In genomic region chr2:19359456-19359855, GRCh38 we compare ENCODE assay signal across 24 cellular contexts. TPM values are rescaled to one million over a fixed set of nuclear protein-coding genes. Genes with fewer than 3 reads are reported as not detected.
DNase-seq lines count a peak whose midpoint lies in the region; ATAC-seq, FAIRE-seq and TF ChIP-seq lines count a peak whose summit lies in the region.
"Had no signal": no experiment of that assay in that cellular context is flagged by ENCODE, and none has a peak within 500 bp of the region (broad histone marks: within the 10 kb centered on the region; RNA-seq: fewer than 3 reads in every experiment).

No MANE protein-coding gene starts in this region.

- CTCF ChIA-PET in activated CD4-positive, alpha-beta T cell treated with anti-CD3 and anti-CD28 coated beads for 36 hours (lab: Charles Lee): interaction anchor here (1.0 to 4.1 kb wide), 4 partner anchors 11 to 801 kb away, joined by 3 to 34 read pairs (median 4); no protein-coding TSS in a partner anchor
- CTCF ChIA-PET in Calu3 (lab: Charles Lee): no interaction called here

- H3K9me2 ChIP-seq in MM.1S (replicated peaks; ENCODE audit: insufficient read depth, low read length): no peaks in the 10 kb centered on the region
- no peaks in the 10 kb centered on the region for H3K9me2 ChIP-seq in hepatocyte (replicated peaks; ENCODE audit: insufficient read depth)

- H3K79me2 ChIP-seq in MM.1S (ENCODE audit: low read length): no peaks in the 10 kb centered on the region
- peaks cover 38% of the 10 kb centered on the region for H3K79me2 ChIP-seq in hepatocyte

- H3K9me3 ChIP-seq in MM.1S (replicated peaks; ENCODE audit: insufficient read depth, low read length) (no peaks in the 10 kb centered on the region), hepatocyte (ENCODE audit: low read depth) (no peaks in the 10 kb centered on the region), stomach smooth muscle (ENCODE audit: control insufficient read depth in 2 of 2, low read length in 2 of 2) (no peaks in the 10 kb centered on the region), kidney (ENCODE audit: control insufficient read depth in 1 of 2, low read length in 2 of 2) (no peaks in the 10 kb centered on the region)
- H3K9me3 ChIP-seq: left lung, prostate gland had no signal

- H3K4me2 ChIP-seq in MM.1S (ENCODE audit: low read depth, low read length) (peak overlapping the region; percentile 95; the same call in 1 of the 2 replicates), hepatocyte (peak overlapping the region; percentile 95)

- H2AFZ ChIP-seq in MM.1S (ENCODE audit: low read length): no peak overlapping the region
- no peak overlapping the region for H2AFZ ChIP-seq in hepatocyte

- ATAC-seq in activated CD4-positive, alpha-beta T cell treated with anti-CD3 and anti-CD28 coated beads for 36 hours: no peak

- H3K9ac ChIP-seq in MM.1S (ENCODE audit: low read length): no peak overlapping the region
- peak overlapping the region; percentile 5 to 57 for H3K9ac ChIP-seq in stomach smooth muscle (ENCODE audit: low read length in 2 of 2)
- peak overlapping the region in 1 of 2 donors; percentile 35 for H3K9ac ChIP-seq in kidney (ENCODE audit: low read length in 2 of 2)

- H3F3A ChIP-seq in MM.1S (ENCODE audit: insufficient read depth, low read length): no peaks in the 10 kb centered on the region

- no peak overlapping the region for H3K4me3 Mint-ChIP-seq in activated CD4-positive, alpha-beta T cell treated with anti-CD3 and anti-CD28 coated beads for 36 hours
- H3K4me3 Mint-ChIP-seq in Calu3 (ENCODE audit: low read depth, unreplicated experiment): no peak overlapping the region

- no peaks in the 10 kb centered on the region for H3K36me3 ChIP-seq in MM.1S (replicated peaks; ENCODE audit: insufficient read depth, low read length)
- H3K36me3 ChIP-seq in hepatocyte (replicated peaks; ENCODE audit: insufficient read depth, low read depth): no peaks in the 10 kb centered on the region
- H3K36me3 ChIP-seq in stomach smooth muscle (ENCODE audit: control insufficient read depth in 2 of 2, insufficient read depth in 2 of 2, low read length in 2 of 2): no peaks in the 10 kb centered on the region
- no peaks in the 10 kb centered on the region for H3K36me3 ChIP-seq in kidney (ENCODE audit: control insufficient read depth in 1 of 2, insufficient read depth in 2 of 2, low read length in 2 of 2)
- H3K36me3 ChIP-seq: left lung, prostate gland had no signal

- FAIRE-seq in kidney (lab: Jason Lieb, UNC): no peak
- FAIRE-seq: A204.1, GM19239 had no signal

- H3K4me1 ChIP-seq in MM.1S (ENCODE audit: low read length): no peaks in the 10 kb centered on the region
- peaks cover 14% of the 10 kb centered on the region for H3K4me1 ChIP-seq in hepatocyte (ENCODE audit: insufficient read depth)
- peaks cover 59% of the 10 kb centered on the region for H3K4me1 ChIP-seq in stomach smooth muscle (ENCODE audit: control insufficient read depth, insufficient read depth, low read length)
- peaks cover 10 to 24% of the 10 kb centered on the region in 2 donors for H3K4me1 ChIP-seq in kidney (ENCODE audit: control insufficient read depth in 1 of 2, insufficient read depth in 1 of 2, low read depth in 1 of 2, low read length in 2 of 2)
- H3K4me1 ChIP-seq: prostate gland had no signal

- TF ChIP-seq CTCF in MM.1S (IDR thresholded peaks at IDR 0.05; ENCODE audit: low read length) (no peak), hepatocyte (IDR thresholded peaks at IDR 0.05; ENCODE audit: poor library complexity) (no peak), kidney (IDR thresholded peaks at IDR 0.05; ENCODE audit: borderline replicate concordance, extremely low read depth, insufficient read depth) (no peak), Calu3 (IDR thresholded peaks at IDR 0.05; ENCODE audit: unreplicated experiment) (no peak)

- intact Hi-C loops in activated CD4-positive, alpha-beta T cell treated with anti-CD3 and anti-CD28 coated beads for 36 hours (cut with DNase I, micrococcal nuclease): loop anchor here in 1 of 2 experiments (2.0 kb wide), 1 partner anchor 503 kb away; no protein-coding TSS in a partner anchor
- intact Hi-C loops in kidney (cut with DNase I): no loop called here
- intact Hi-C loops in Calu3 (cut with micrococcal nuclease; ENCODE audit: unreplicated experiment): no loop called here

- BruUV-seq in Calu3 (replicated peaks; lab: Mats Ljungman, UMichigan): no TSS peak

- no peak overlapping the region for H3K27ac Mint-ChIP-seq in activated CD4-positive, alpha-beta T cell treated with anti-CD3 and anti-CD28 coated beads for 36 hours
- H3K27ac Mint-ChIP-seq in Calu3 (ENCODE audit: unreplicated experiment): no peak overlapping the region

- POLR2A ChIA-PET in activated CD4-positive, alpha-beta T cell treated with anti-CD3 and anti-CD28 coated beads for 36 hours (lab: Charles Lee): interaction anchor here (1.4 kb wide), 1 partner anchor 12 kb away, joined by 3 read pairs; no protein-coding TSS in a partner anchor

- H3K9me3 Mint-ChIP-seq in activated CD4-positive, alpha-beta T cell treated with anti-CD3 and anti-CD28 coated beads for 36 hours (ENCODE audit: low read depth): no peaks in the 10 kb centered on the region
- no peaks in the 10 kb centered on the region for H3K9me3 Mint-ChIP-seq in Calu3 (ENCODE audit: low read depth, unreplicated experiment)

- H3K4me1 Mint-ChIP-seq in activated CD4-positive, alpha-beta T cell treated with anti-CD3 and anti-CD28 coated beads for 36 hours: peaks cover 49% of the 10 kb centered on the region
- peaks cover 10% of the 10 kb centered on the region for H3K4me1 Mint-ChIP-seq in Calu3 (ENCODE audit: low read depth, unreplicated experiment)

- 70% methylated on average over 4 of the region's 4 CpGs for WGBS in hepatocyte (ENCODE audit: low lambda C conversion rate, missing lambda C conversion rate)

- peaks cover 86% of the 10 kb centered on the region for H3K27me3 Mint-ChIP-seq in activated CD4-positive, alpha-beta T cell treated with anti-CD3 and anti-CD28 coated beads for 36 hours
- H3K27me3 Mint-ChIP-seq in Calu3 (ENCODE audit: unreplicated experiment): peaks cover 42% of the 10 kb centered on the region

- H3K36me3 Mint-ChIP-seq in activated CD4-positive, alpha-beta T cell treated with anti-CD3 and anti-CD28 coated beads for 36 hours (ENCODE audit: low read depth): no peaks in the 10 kb centered on the region
- peaks cover 41% of the 10 kb centered on the region for H3K36me3 Mint-ChIP-seq in Calu3 (ENCODE audit: insufficient read depth, unreplicated experiment)

- H3K27me3 ChIP-seq in MM.1S (replicated peaks; ENCODE audit: insufficient read depth, low read length): peaks cover 61% of the 10 kb centered on the region
- H3K27me3 ChIP-seq in hepatocyte: peaks cover 71% of the 10 kb centered on the region
- peaks cover 0 to 3% of the 10 kb centered on the region in 2 donors for H3K27me3 ChIP-seq in stomach smooth muscle (ENCODE audit: control insufficient read depth in 1 of 2, insufficient read depth in 2 of 2, low read length in 2 of 2)

- H4K20me1 ChIP-seq in MM.1S (ENCODE audit: insufficient read depth, low read length): no peaks in the 10 kb centered on the region
- peaks cover 10% of the 10 kb centered on the region for H4K20me1 ChIP-seq in hepatocyte (ENCODE audit: insufficient read depth, poor library complexity, severe bottlenecking)

- peak; percentile 6 for DNase-seq in activated CD4-positive, alpha-beta T cell treated with anti-CD3 and anti-CD28 coated beads for 36 hours
- DNase-seq in activated CD4-positive, alpha-beta T cell treated with anti-CD3 and anti-CD28 coated beads for 1 hour: no peak
- DNase-seq in MM.1S (no peak), hepatocyte (ENCODE audit: low spot score) (no peak), kidney (no peak), Calu3 (no peak), T1000 (lab: John Stamatoyannopoulos, UW) (no peak)
- DNase-seq: activated CD4-positive, CD25-positive, alpha-beta regulatory T cell treated with anti-CD3 and anti-CD28 coated beads, Interleukin-2, amount 50 U/mL, for 72 hours; activated CD8-positive, alpha-beta memory T cell treated with anti-CD3 and anti-CD28 coated beads, Interleukin-2, amount 50 U/mL, for 48 hours; activated gamma-delta T cell; DMS79; foreskin melanocyte; NCI-H1436 treated with DMSO at 0.1 percent for 48 hours; NCI-H345; SIG-M5; stimulated activated CD4-positive, alpha-beta T cell treated with anti-CD3 and anti-CD28 coated beads, Interleukin-12 subunit alpha, Interleukin-12 subunit beta, amount 100 ng/mL, for 4 hours; T-helper 9 cell; trophoblast cell had no signal

- H3K27ac ChIP-seq in MM.1S (ENCODE audit: low read length) (no peak overlapping the region), hepatocyte (no peak overlapping the region), stomach smooth muscle (ENCODE audit: low read length) (peak overlapping the region; percentile 80), kidney (ENCODE audit: low read depth in 2 of 2, low read length in 2 of 2) (no peak overlapping the region)
- H3K27ac ChIP-seq: C4-2B had no signal

- H3K4me3 ChIP-seq in MM.1S (ENCODE audit: low read length) (no peak overlapping the region), hepatocyte (no peak overlapping the region), stomach smooth muscle (ENCODE audit: low read length in 2 of 2) (peak overlapping the region in 1 of 2 donors; percentile 89), kidney (ENCODE audit: low read length in 2 of 2) (no peak overlapping the region)

RNA-seq across cellular contexts. Expression of gene OSR1, which starts 1.0 kb away (rescaled TPM):
- total RNA-seq in activated CD4-positive, alpha-beta T cell treated with anti-CD3 and anti-CD28 coated beads for 36 hours: not detected
- total RNA-seq in hepatocyte (16.1 and 19.8 TPM in 2 replicates), kidney (1.6 TPM), Calu3 (2022) (1.3 and 1.4 TPM in 2 replicates)
- polyA plus RNA-seq in hepatocyte (45.7 and 52.8 TPM in 2 replicates), kidney (ENCODE audit: insufficient read depth, low read depth, low replicate concordance) (0.99 TPM)
